In the genomic region with DNA sequence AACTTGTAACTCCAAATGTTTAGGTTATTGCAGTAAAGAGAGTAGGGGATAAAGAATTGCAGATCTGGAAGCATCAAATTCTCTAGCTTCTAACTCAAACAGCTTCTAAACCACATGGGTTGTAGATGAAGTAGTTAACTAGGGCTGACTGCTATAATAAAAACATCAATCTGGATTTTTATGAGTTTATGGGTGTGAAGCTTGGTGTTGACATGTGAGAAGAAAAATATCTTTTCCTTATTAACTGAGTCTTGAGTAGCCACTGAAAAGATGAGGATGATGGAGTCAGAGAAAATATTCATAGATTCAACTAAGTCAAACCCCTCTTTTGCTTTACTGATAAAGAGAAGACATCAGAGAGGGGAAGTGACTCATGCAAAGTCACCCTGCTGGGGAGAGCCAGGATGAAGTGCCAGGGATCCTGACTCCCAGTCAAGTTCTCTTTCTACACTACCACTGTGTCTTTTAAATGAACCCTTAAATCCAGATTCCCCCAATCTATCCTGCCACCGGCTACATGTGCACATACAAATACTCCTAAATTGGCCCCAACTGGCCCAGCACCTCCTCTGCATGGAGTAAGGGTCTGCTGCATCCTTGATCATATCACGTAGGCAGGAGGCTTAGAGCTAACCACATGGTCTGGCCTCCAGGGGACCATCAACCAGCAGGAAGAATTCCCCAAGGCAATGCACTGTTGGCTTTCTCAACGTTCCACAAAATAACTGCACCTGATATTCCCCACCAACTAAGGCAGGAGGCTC, we compare ENCODE assay signal across 29 cellular contexts.
A peak's percentile ranks its signal among the peaks of the same experiment; 100 is the strongest.
DNase-seq lines count a peak whose midpoint lies in the region; ATAC-seq and TF ChIP-seq lines count a peak whose summit lies in the region.
"Had no signal": no experiment of that assay in that cellular context is flagged by ENCODE, and none has a peak within 500 bp of the region (broad histone marks: within the 10 kb centered on the region; RNA-seq: fewer than 3 reads in every experiment).

No MANE protein-coding gene starts in this region.

- no peak for TF ChIP-seq CTCF in osteocyte (IDR thresholded peaks at IDR 0.05)

- no peak overlapping the region for H3K4me3 Mint-ChIP-seq in osteocyte (ENCODE audit: unreplicated experiment)
- H3K4me3 Mint-ChIP-seq: activated CD8-positive, alpha-beta T cell treated with anti-CD3 and anti-CD28 coated beads for 36 hours; activated naive CD8-positive, alpha-beta T cell treated with anti-CD3 and anti-CD28 coated beads for 36 hours; naive thymus-derived CD8-positive, alpha-beta T cell; stimulated activated naive CD8-positive, alpha-beta T cell treated with anti-CD3 and anti-CD28 coated beads, Interleukin-15, Interleukin-2, amounts not matched to agents 100 ng/mL and 50 ng/mL, for 24 hours had no signal

- DNase-seq in NCI-H2171 treated with DMSO at 0.1 percent for 48 hours (lab: John Stamatoyannopoulos, UW) = peak; percentile 18
- no peak for DNase-seq in NCI-H2171 (lab: John Stamatoyannopoulos, UW)
- peak; percentile 33 for DNase-seq in M059J (ENCODE audit: low read depth)
- DNase-seq in SW480 (ENCODE audit: low spot score) = peak; percentile 17
- peak; percentile 44 for DNase-seq in osteocyte (ENCODE audit: extremely low spot score, unreplicated experiment)
- DNase-seq in cerebellar cortex (ENCODE audit: low spot score) = no peak
- no peak for DNase-seq in left lobe of liver (ENCODE audit: low spot score)
- DNase-seq: activated CD4-positive, alpha-beta T cell treated with anti-CD3 and anti-CD28 coated beads for 1 hour; activated CD8-positive, alpha-beta T cell treated with anti-CD3 and anti-CD28 coated beads for 36 hours; activated effector memory CD4-positive, alpha-beta T cell treated with Interleukin-2 at 50 U/mL for 16 hours; activated naive CD8-positive, alpha-beta T cell treated with anti-CD3 and anti-CD28 coated beads for 36 hours; activated T-cell treated with anti-CD3 and anti-CD28 coated beads for 4 hours; aorta; colonic mucosa; DMS153; gastrocnemius medialis; GOT3; hippocampal formation; Karpas-422; left lung; midbrain; naive thymus-derived CD8-positive, alpha-beta T cell; NCI-H1105 treated with DMSO at 0.1 percent for 48 hours; NCI-H1930; NCI-H226; NCI-H748 treated with DMSO at 0.1 percent for 48 hours; occipital lobe had no signal

- no peaks in the 10 kb centered on the region for H3K4me1 Mint-ChIP-seq in osteocyte (ENCODE audit: unreplicated experiment)
- H3K4me1 Mint-ChIP-seq: activated naive CD8-positive, alpha-beta T cell treated with anti-CD3 and anti-CD28 coated beads for 36 hours; naive thymus-derived CD8-positive, alpha-beta T cell had no signal

- no peaks in the 10 kb centered on the region for H3K36me3 Mint-ChIP-seq in osteocyte (ENCODE audit: unreplicated experiment)
- H3K36me3 Mint-ChIP-seq: activated naive CD8-positive, alpha-beta T cell treated with anti-CD3 and anti-CD28 coated beads for 36 hours; naive thymus-derived CD8-positive, alpha-beta T cell had no signal

- H3K9me3 Mint-ChIP-seq in osteocyte (ENCODE audit: unreplicated experiment) = peaks cover 29% of the 10 kb centered on the region
- H3K9me3 Mint-ChIP-seq: activated CD8-positive, alpha-beta T cell treated with anti-CD3 and anti-CD28 coated beads for 36 hours; stimulated activated naive CD8-positive, alpha-beta T cell treated with anti-CD3 and anti-CD28 coated beads, Interleukin-15, Interleukin-2, amounts not matched to agents 100 ng/mL and 50 ng/mL, for 24 hours had no signal

- H3K27me3 Mint-ChIP-seq in osteocyte (ENCODE audit: unreplicated experiment) = no peaks in the 10 kb centered on the region

- no peak overlapping the region for H3K27ac Mint-ChIP-seq in osteocyte (ENCODE audit: unreplicated experiment)
- H3K27ac Mint-ChIP-seq: activated CD8-positive, alpha-beta T cell treated with anti-CD3 and anti-CD28 coated beads for 36 hours; activated naive CD8-positive, alpha-beta T cell treated with anti-CD3 and anti-CD28 coated beads for 36 hours; stimulated activated naive CD8-positive, alpha-beta T cell treated with anti-CD3 and anti-CD28 coated beads, Interleukin-15, Interleukin-2, amounts not matched to agents 100 ng/mL and 50 ng/mL, for 24 hours had no signal

- ATAC-seq in HG03439 (IDR thresholded peaks at IDR 0.05; ENCODE audit: unreplicated experiment) (no peak), left lobe of liver (no peak)
- ATAC-seq: activated CD8-positive, alpha-beta T cell treated with anti-CD3 and anti-CD28 coated beads for 36 hours; gastrocnemius medialis; left lung; naive thymus-derived CD8-positive, alpha-beta T cell had no signal

Comparison
In these comparisons a context has a peak if more than half of its experiments do, and no peak if none do; other contexts are left out.
1. DNase-seq: peak in NCI-H2171 treated with DMSO at 0.1 percent for 48 hours (single experiment), M059J (single experiment), SW480 (single experiment) and osteocyte (single experiment); none in NCI-H2171 (single experiment), cerebellar cortex (single experiment) and left lobe of liver (single experiment).